ENCODE assay signal across 26 cellular contexts in the genomic region with DNA sequence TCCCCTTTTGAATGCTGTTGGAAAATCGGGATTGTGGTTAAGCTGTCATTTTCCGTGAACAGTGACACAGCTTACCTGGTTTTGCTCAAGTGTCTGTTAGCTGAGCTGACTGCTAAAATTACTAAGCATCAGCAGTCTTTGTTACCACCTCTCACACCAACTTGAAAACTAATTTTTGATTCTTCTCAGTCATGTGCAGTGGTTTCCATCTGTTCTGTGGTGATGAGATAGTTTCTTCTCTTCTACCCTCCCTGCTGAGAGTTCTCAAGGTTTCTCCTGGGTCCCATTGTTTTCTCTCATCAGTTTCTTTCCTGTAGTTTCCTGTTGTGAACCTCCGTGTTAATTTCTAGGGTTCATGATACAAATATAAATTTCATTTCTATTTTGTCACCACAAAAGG.
"Had no signal": no experiment of that assay in that cellular context is flagged by ENCODE, and none has a peak within 500 bp of the region (broad histone marks: within the 10 kb centered on the region; RNA-seq: fewer than 3 reads in every experiment).

No MANE protein-coding gene starts in this region.

- H3K4me3 ChIP-seq: cardiac muscle cell, MG63, PC-9 had no signal

- H2AFZ ChIP-seq: PC-9 had no signal

- H3K27me3 Mint-ChIP-seq: activated CD4-positive, alpha-beta memory T cell treated with anti-CD3 and anti-CD28 coated beads, Interleukin-2, amount 10 ng/mL, durations not matched to agents 7 days and 5 days; activated CD4-positive, alpha-beta T cell treated with anti-CD3 and anti-CD28 coated beads for 36 hours; activated naive CD8-positive, alpha-beta T cell treated with anti-CD3 and anti-CD28 coated beads for 36 hours; activated T-helper 17 cell treated with anti-CD3 and anti-CD28 coated beads, Interleukin-2, amount 50 U/mL, for 72 hours; T-cell had no signal

- H3K4me3 Mint-ChIP-seq: activated CD4-positive, alpha-beta memory T cell treated with anti-CD3 and anti-CD28 coated beads, Interleukin-2, amount 10 ng/mL, durations not matched to agents 7 days and 5 days; activated CD4-positive, alpha-beta T cell treated with anti-CD3 and anti-CD28 coated beads for 36 hours; activated naive CD4-positive, alpha-beta T cell treated with anti-CD3 and anti-CD28 coated beads for 36 hours; activated naive CD8-positive, alpha-beta T cell treated with anti-CD3 and anti-CD28 coated beads for 36 hours; activated T-helper 17 cell treated with anti-CD3 and anti-CD28 coated beads, Interleukin-2, amount 50 U/mL, for 72 hours; T-cell had no signal

- H3K27ac Mint-ChIP-seq: activated CD4-positive, alpha-beta memory T cell treated with anti-CD3 and anti-CD28 coated beads, Interleukin-2, amount 10 ng/mL, durations not matched to agents 7 days and 5 days; activated CD4-positive, alpha-beta T cell treated with anti-CD3 and anti-CD28 coated beads for 36 hours; activated naive CD4-positive, alpha-beta T cell treated with anti-CD3 and anti-CD28 coated beads for 36 hours; activated naive CD8-positive, alpha-beta T cell treated with anti-CD3 and anti-CD28 coated beads for 36 hours; activated T-helper 17 cell treated with anti-CD3 and anti-CD28 coated beads, Interleukin-2, amount 50 U/mL, for 72 hours; T-cell had no signal

- DNase-seq: activated CD4-positive, alpha-beta memory T cell treated with anti-CD3 and anti-CD28 coated beads, Interleukin-2, amount 10 ng/mL, durations not matched to agents 7 days and 5 days; activated CD4-positive, alpha-beta T cell treated with anti-CD3 and anti-CD28 coated beads for 36 hours; activated CD4-positive, alpha-beta T cell treated with anti-CD3 and anti-CD28 coated beads, Interleukin-2, amount 50 U/mL, for 1 hour; activated gamma-delta T cell; activated naive CD4-positive, alpha-beta T cell treated with anti-CD3 and anti-CD28 coated beads for 36 hours; activated naive CD8-positive, alpha-beta T cell treated with anti-CD3 and anti-CD28 coated beads for 36 hours; activated T-cell treated with anti-CD3 and anti-CD28 coated beads for 4 hours; activated T-cell treated with anti-CD3 and anti-CD28 coated beads, Interleukin-2, amount 50 U/mL, for 48 hours; brain microvascular endothelial cell; cerebellar nuclear complex; MG63; MV-4-11; NCI-H1092 treated with DMSO at 0.1 percent for 48 hours; NCI-H1436; NCI-H187; NCI-H2081; NCI-H510A treated with DMSO at 0.1 percent for 48 hours; NCI-H69; PC-9; SHP77 treated with DMSO at 0.1 percent for 48 hours; T-cell; T-helper 2 cell; T1000 had no signal

- H3K9me3 ChIP-seq: MG63 had no signal

- ATAC-seq: activated CD4-positive, alpha-beta T cell treated with anti-CD3 and anti-CD28 coated beads for 36 hours; activated T-helper 17 cell treated with anti-CD3 and anti-CD28 coated beads, Interleukin-2, amount 50 U/mL, for 72 hours; T-cell had no signal

- H3K27ac ChIP-seq: brain microvascular endothelial cell, PC-9, VCaP had no signal

- H3K27me3 ChIP-seq: brain microvascular endothelial cell, cardiac muscle cell, MG63 had no signal

- H3K4me1 Mint-ChIP-seq: activated CD4-positive, alpha-beta memory T cell treated with anti-CD3 and anti-CD28 coated beads, Interleukin-2, amount 10 ng/mL, durations not matched to agents 7 days and 5 days; activated CD4-positive, alpha-beta T cell treated with anti-CD3 and anti-CD28 coated beads for 36 hours; activated naive CD8-positive, alpha-beta T cell treated with anti-CD3 and anti-CD28 coated beads for 36 hours; activated T-helper 17 cell treated with anti-CD3 and anti-CD28 coated beads, Interleukin-2, amount 50 U/mL, for 72 hours; T-cell had no signal

- H3K36me3 ChIP-seq: brain microvascular endothelial cell, cardiac muscle cell, MG63 had no signal

- H3K9me3 Mint-ChIP-seq: activated CD4-positive, alpha-beta memory T cell treated with anti-CD3 and anti-CD28 coated beads, Interleukin-2, amount 10 ng/mL, durations not matched to agents 7 days and 5 days; activated naive CD4-positive, alpha-beta T cell treated with anti-CD3 and anti-CD28 coated beads for 36 hours; activated naive CD8-positive, alpha-beta T cell treated with anti-CD3 and anti-CD28 coated beads for 36 hours; activated T-helper 17 cell treated with anti-CD3 and anti-CD28 coated beads, Interleukin-2, amount 50 U/mL, for 72 hours; T-cell had no signal

- H3K4me2 ChIP-seq: PC-9 had no signal
